ENCODE assay signal across 9 cellular contexts in genomic region chr15:44713006-44713966, GRCh38. TPM values are rescaled to one million over a fixed set of nuclear protein-coding genes. Genes with fewer than 3 reads are reported as not detected.
DNase-seq lines count a peak whose midpoint lies in the region; ATAC-seq, FAIRE-seq and TF ChIP-seq lines count a peak whose summit lies in the region.
"Had no signal": no experiment of that assay in that cellular context is flagged by ENCODE, and none has a peak within 500 bp of the region (broad histone marks: within the 10 kb centered on the region; RNA-seq: fewer than 3 reads in every experiment).

No MANE protein-coding gene starts in this region.

- ATAC-seq in left ventricle myocardium superior = no peak

- H3K27ac ChIP-seq in cardiac muscle cell (no peak overlapping the region), muscle layer of duodenum (ENCODE audit: low read length) (peak overlapping the region; percentile 99)

- DNase-seq in cardiac muscle cell (ENCODE audit: low read depth in 1 of 2, low spot score in 1 of 2) (peak in 1 of 2 donors; percentile 47), left ventricle myocardium superior (no peak), NCI-H526 treated with DMSO at 0.1 percent for 48 hours (lab: John Stamatoyannopoulos, UW) (peak; percentile 9), bronchial epithelial cell (ENCODE audit: low read depth) (peak; percentile 41), inferior parietal cortex (ENCODE audit: extremely low spot score) (no peak), SKM-1 (lab: John Stamatoyannopoulos, UW; ENCODE audit: unreplicated experiment) (no peak), DMS153 (lab: John Stamatoyannopoulos, UW) (no peak)

- H3K4me3 ChIP-seq in cardiac muscle cell (no peak overlapping the region), bronchial epithelial cell (ENCODE audit: low read depth, low read length) (peak overlapping the region; percentile 87), muscle layer of duodenum (ENCODE audit: low read depth in 1 of 2, low read length in 2 of 2) (peak overlapping the region; percentile 85 to 86)

- peak; percentile 37 for TF ChIP-seq CTCF in cardiac muscle cell (IDR thresholded peaks at IDR 0.05; ENCODE audit: low read depth, low read length)
- TF ChIP-seq CTCF in bronchial epithelial cell (IDR thresholded peaks at IDR 0.05; ENCODE audit: insufficient read depth, low read length, severe bottlenecking) = peak; percentile 18

- no peak for FAIRE-seq in bronchial epithelial cell (lab: Jason Lieb, UNC)

- H3K27me3 ChIP-seq in cardiac muscle cell (no peaks in the 10 kb centered on the region), bronchial epithelial cell (ENCODE audit: control insufficient read depth, insufficient read depth, low read length) (no peaks in the 10 kb centered on the region), muscle layer of duodenum (ENCODE audit: low read depth, low read length) (no peaks in the 10 kb centered on the region)

- intact Hi-C loops in left ventricle myocardium superior (cut with micrococcal nuclease) = no loop called here

- peaks cover 28% of the 10 kb centered on the region for H3K36me3 ChIP-seq in cardiac muscle cell
- peaks cover 13% of the 10 kb centered on the region for H3K36me3 ChIP-seq in bronchial epithelial cell (ENCODE audit: control insufficient read depth, insufficient read depth, low read length)
- peaks cover 30 to 37% of the 10 kb centered on the region in 2 donors for H3K36me3 ChIP-seq in muscle layer of duodenum (ENCODE audit: control insufficient read depth in 1 of 2, insufficient read depth in 2 of 2, low read length in 2 of 2)

- H3K4me1 ChIP-seq in cardiac muscle cell (ENCODE audit: low read depth) (peaks cover 31% of the 10 kb centered on the region), muscle layer of duodenum (ENCODE audit: control insufficient read depth in 1 of 2, insufficient read depth in 2 of 2, low read length in 2 of 2) (peaks cover 6 to 15% of the 10 kb centered on the region in 2 donors)

- H3K9me3 ChIP-seq in cardiac muscle cell (ENCODE audit: low read depth) (no peaks in the 10 kb centered on the region), muscle layer of duodenum (ENCODE audit: control insufficient read depth in 1 of 2, low read length in 2 of 2) (no peaks in the 10 kb centered on the region)

RNA-seq across cellular contexts. Expression of gene B2M, which starts 2.0 kb away (rescaled TPM):
- total RNA-seq in cardiac muscle cell (170 and 414 TPM in 2 replicates), left ventricle myocardium superior (1,156 TPM), bronchial epithelial cell (681 and 808 TPM in 2 replicates)
- 597 and 759 TPM in 2 replicates for polyA plus RNA-seq in cardiac muscle cell

RNA-seq across cellular contexts. Expression of gene PATL2, which starts 2.2 kb away (rescaled TPM):
- total RNA-seq in cardiac muscle cell = 0.33 TPM in 1 of 2 replicates, not detected in the other
- polyA plus RNA-seq in cardiac muscle cell = 0.49 TPM in 1 of 2 replicates, not detected in the other
- 3.0 TPM for total RNA-seq in left ventricle myocardium superior
- total RNA-seq in bronchial epithelial cell = 0.13 TPM in 1 of 2 replicates, not detected in the other
- polyA plus RNA-seq: neural cell had no signal

RNA-seq across cellular contexts. Expression of gene TRIM69, which starts 23.0 kb away (rescaled TPM):
- total RNA-seq in cardiac muscle cell = 35.3 and 37.1 TPM in 2 replicates
- polyA plus RNA-seq in cardiac muscle cell = 20.3 and 31.2 TPM in 2 replicates
- total RNA-seq in left ventricle myocardium superior = 55.2 TPM
- 7.1 and 7.8 TPM in 2 replicates for total RNA-seq in bronchial epithelial cell

RNA-seq across cellular contexts. Expression of gene SPG11, which starts 49.8 kb away (rescaled TPM):
- 46.4 and 65.1 TPM in 2 replicates for total RNA-seq in cardiac muscle cell
- 15.7 and 30.3 TPM in 2 replicates for polyA plus RNA-seq in cardiac muscle cell
- total RNA-seq in left ventricle myocardium superior = 40.9 TPM
- total RNA-seq in bronchial epithelial cell = 49.8 and 65.5 TPM in 2 replicates

Comparison
In these comparisons a context has a peak if more than half of its experiments do, and no peak if none do; other contexts are left out.
1. DNase-seq: peak in NCI-H526 treated with DMSO at 0.1 percent for 48 hours (single experiment) and bronchial epithelial cell (single experiment); none in left ventricle myocardium superior (single experiment), inferior parietal cortex (single experiment), SKM-1 (single experiment) and DMS153 (single experiment).